In the genomic region with DNA sequence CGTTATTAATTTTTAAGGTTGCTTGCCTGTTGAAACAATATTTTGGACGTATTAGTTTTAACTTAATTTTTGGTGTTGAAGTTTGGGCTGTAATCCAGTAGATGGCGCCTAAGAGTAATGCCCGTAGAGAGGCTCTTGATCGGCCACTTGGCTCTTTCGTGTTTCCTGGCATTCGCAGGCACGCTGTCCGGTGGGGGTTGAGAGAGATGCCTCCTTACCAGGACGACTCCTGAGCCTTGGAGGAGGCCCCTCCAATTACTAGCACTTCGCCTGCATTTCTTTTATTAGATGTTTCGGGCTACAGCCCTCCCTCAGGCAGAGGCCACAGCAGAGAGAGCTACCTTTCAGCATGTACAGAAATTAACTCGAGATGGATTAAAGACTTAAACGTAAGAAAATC, we compare ENCODE assay signal across 1 cellular context.
TF ChIP-seq lines count a peak whose summit lies in the region.

No MANE protein-coding gene starts in this region.

TF ChIP-seq in HepG2, 621 proteins besides CTCF, POLR2A, EP300 and RAD21:
- no peak for TF ChIP-seq FOSL2 (CRISPR knock-in tag; IDR thresholded peaks at IDR 0.05)
- no peak for TF ChIP-seq RAD51 (IDR thresholded peaks at IDR 0.05; ENCODE audit: borderline replicate concordance)
- no peak for TF ChIP-seq FOXJ3 (CRISPR knock-in tag; IDR thresholded peaks at IDR 0.05; ENCODE audit: borderline replicate concordance)
- no peak for TF ChIP-seq SIN3B (IDR thresholded peaks at IDR 0.05; ENCODE audit: low read length)
- no peak for TF ChIP-seq ZSCAN29 (CRISPR knock-in tag; conservative IDR thresholded peaks at IDR 0.05)
- TF ChIP-seq HNRNPK (IDR thresholded peaks at IDR 0.05; ENCODE audit: low read depth, low read length, poor library complexity, severe bottlenecking), result no peak
- TF ChIP-seq ZBTB3 (CRISPR knock-in tag; IDR thresholded peaks at IDR 0.05; ENCODE audit: borderline replicate concordance, low read depth), result no peak
- TF ChIP-seq, protein P1, sequence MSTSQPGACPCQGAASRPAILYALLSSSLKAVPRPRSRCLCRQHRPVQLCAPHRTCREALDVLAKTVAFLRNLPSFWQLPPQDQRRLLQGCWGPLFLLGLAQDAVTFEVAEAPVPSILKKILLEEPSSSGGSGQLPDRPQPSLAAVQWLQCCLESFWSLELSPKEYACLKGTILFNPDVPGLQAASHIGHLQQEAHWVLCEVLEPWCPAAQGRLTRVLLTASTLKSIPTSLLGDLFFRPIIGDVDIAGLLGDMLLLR (CRISPR knock-in tag; IDR thresholded peaks at IDR 0.05), result no peak
- no peak for TF ChIP-seq ZNF773 (CRISPR knock-in tag; IDR thresholded peaks at IDR 0.05; ENCODE audit: borderline replicate concordance)
- TF ChIP-seq, protein P2, sequence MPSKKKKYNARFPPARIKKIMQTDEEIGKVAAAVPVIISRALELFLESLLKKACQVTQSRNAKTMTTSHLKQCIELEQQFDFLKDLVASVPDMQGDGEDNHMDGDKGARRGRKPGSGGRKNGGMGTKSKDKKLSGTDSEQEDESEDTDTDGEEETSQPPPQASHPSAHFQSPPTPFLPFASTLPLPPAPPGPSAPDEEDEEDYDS (CRISPR knock-in tag; IDR thresholded peaks at IDR 0.05), result no peak
- no peak for TF ChIP-seq HMGXB3 (CRISPR knock-in tag; IDR thresholded peaks at IDR 0.05; ENCODE audit: borderline replicate concordance)
